2 cellular contexts compared by ENCODE assay signal in genomic region chr19:2416321-2417097, GRCh38.
TF ChIP-seq lines count a peak whose summit lies in the region.

No MANE protein-coding gene starts in this region.

TF ChIP-seq in IMR-90, 13 proteins besides CTCF, POLR2A, EP300 and RAD21:
- no peak for TF ChIP-seq MXI1 (IDR thresholded peaks at IDR 0.05; ENCODE audit: borderline replicate concordance, low read depth, low read length)
- no peak for TF ChIP-seq MAZ (IDR thresholded peaks at IDR 0.05; ENCODE audit: borderline replicate concordance, low read depth, low read length)
- TF ChIP-seq RCOR1 (IDR thresholded peaks at IDR 0.05; ENCODE audit: insufficient replicate concordance, low read length) = no peak
- TF ChIP-seq CHD1 (IDR thresholded peaks at IDR 0.05; ENCODE audit: low read depth, low read length) = no peak
- no peak for TF ChIP-seq NFE2L2 (IDR thresholded peaks at IDR 0.05; ENCODE audit: low read depth, low read length)
- TF ChIP-seq CEBPB (IDR thresholded peaks at IDR 0.05; ENCODE audit: low read depth, low read length) = no peak
- no peak for TF ChIP-seq ELK1 (IDR thresholded peaks at IDR 0.05; ENCODE audit: borderline replicate concordance, low read depth, low read length)
- no peak for TF ChIP-seq SMC3 (IDR thresholded peaks at IDR 0.05; ENCODE audit: low read depth, low read length)
- no peak for TF ChIP-seq MAFK (IDR thresholded peaks at IDR 0.05; ENCODE audit: low read depth, low read length)
- TF ChIP-seq RFX5 (IDR thresholded peaks at IDR 0.05; ENCODE audit: low read depth, low read length) = no peak
- no peak for TF ChIP-seq BHLHE40 (IDR thresholded peaks at IDR 0.05; ENCODE audit: low read depth, low read length)
- no peak for TF ChIP-seq USF2 (IDR thresholded peaks at IDR 0.05; ENCODE audit: low read depth, low read length)
- no peak for TF ChIP-seq FOS (IDR thresholded peaks at IDR 0.05; ENCODE audit: low read depth, low read length)

TF ChIP-seq in H1, 55 proteins besides CTCF, POLR2A, EP300 and RAD21:
- TF ChIP-seq CBX5 (IDR thresholded peaks at IDR 0.05; ENCODE audit: low read depth, low read length) (no peak), CBX8 (IDR thresholded peaks at IDR 0.05; ENCODE audit: borderline replicate concordance, low read depth, low read length) (no peak), TAF1 (IDR thresholded peaks at IDR 0.05; ENCODE audit: low read depth, low read length) (no peak), TBP (IDR thresholded peaks at IDR 0.05; ENCODE audit: low read depth, low read length) (no peak), TCF12 (IDR thresholded peaks at IDR 0.05; ENCODE audit: low read depth, low read length) (no peak), CEBPB (IDR thresholded peaks at IDR 0.05; ENCODE audit: low read depth, low read length) (no peak), ATF3 (IDR thresholded peaks at IDR 0.05; ENCODE audit: insufficient read depth, low read depth, low read length) (no peak), JUN (IDR thresholded peaks at IDR 0.05; ENCODE audit: low read depth, low read length) (no peak), EGR1 (IDR thresholded peaks at IDR 0.05; ENCODE audit: borderline replicate concordance, low read depth, low read length) (no peak), POLR2AphosphoS5 (IDR thresholded peaks at IDR 0.05; ENCODE audit: low read depth, low read length) (no peak), RXRA (IDR thresholded peaks at IDR 0.05; ENCODE audit: insufficient read depth, low read depth, low read length) (no peak), SRF (IDR thresholded peaks at IDR 0.05; ENCODE audit: low read depth, low read length) (no peak), RNF2 (IDR thresholded peaks at IDR 0.05; ENCODE audit: borderline replicate concordance, low read depth, low read length, missing control alignments, poor library complexity, severe bottlenecking) (no peak), ZNF274 (IDR thresholded peaks at IDR 0.05; ENCODE audit: borderline replicate concordance, extremely low read depth, low read length) (no peak), SAP30 (IDR thresholded peaks at IDR 0.05; ENCODE audit: insufficient read depth, insufficient replicate concordance, low read length) (no peak), TAF7 (optimal IDR thresholded peaks at IDR 0.05; ENCODE audit: borderline replicate concordance, low read depth, low read length) (no peak)
